In the genomic region with DNA sequence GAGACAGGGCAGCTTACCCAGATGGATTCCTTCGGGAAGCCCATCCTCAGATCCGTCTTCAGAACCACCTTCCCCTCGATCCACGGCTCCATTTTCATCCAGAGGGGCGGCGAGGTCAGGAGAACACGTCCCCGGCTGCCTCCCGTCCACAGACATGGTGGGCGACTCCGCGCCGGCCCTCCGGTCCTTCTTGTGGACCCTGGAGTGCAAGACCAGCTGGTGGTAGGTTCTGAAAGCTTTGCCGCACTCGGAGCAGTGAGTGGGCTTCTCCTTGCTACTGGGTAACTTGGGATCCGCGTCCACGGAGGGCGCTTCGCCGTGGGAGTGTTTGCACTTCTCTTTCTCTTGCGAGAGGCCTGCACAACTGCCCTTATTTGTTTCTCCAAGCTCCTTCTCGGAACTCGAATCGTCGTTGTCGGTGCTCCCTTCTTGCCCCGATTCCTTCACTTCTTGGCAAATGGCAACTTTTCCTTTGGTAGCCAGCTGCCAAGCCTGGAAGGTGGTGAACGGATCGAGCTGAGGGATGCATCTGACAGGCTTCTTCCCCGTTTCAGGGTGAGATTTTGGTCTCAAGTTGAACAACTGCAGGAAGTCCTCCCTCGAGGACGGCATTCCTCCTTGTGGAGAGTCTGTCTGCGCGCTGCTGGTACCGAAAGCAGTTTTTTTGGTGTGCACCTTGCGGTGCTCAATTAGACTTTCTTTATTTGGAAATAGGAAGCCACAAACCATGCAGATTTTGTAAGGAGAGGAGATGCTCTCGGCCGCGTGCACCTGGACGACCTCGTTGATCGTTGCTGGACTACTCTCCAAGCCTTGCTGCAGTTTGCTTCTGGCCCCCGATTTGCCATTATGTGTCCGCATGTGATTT, we compare ENCODE assay signal across 10 cellular contexts. TPM values are rescaled to one million over a fixed set of nuclear protein-coding genes. Genes with fewer than 3 reads are reported as not detected.
A peak's percentile ranks its signal among the peaks of the same experiment; 100 is the strongest.
DNase-seq lines count a peak whose midpoint lies in the region; ATAC-seq, FAIRE-seq and TF ChIP-seq lines count a peak whose summit lies in the region.
"Had no signal": no experiment of that assay in that cellular context is flagged by ENCODE, and none has a peak within 500 bp of the region (broad histone marks: within the 10 kb centered on the region; RNA-seq: fewer than 3 reads in every experiment).

No MANE protein-coding gene starts in this region.

- H3K36me3 Mint-ChIP-seq in Calu3 (ENCODE audit: insufficient read depth, unreplicated experiment) = peaks cover 75% of the 10 kb centered on the region
- peaks cover 37% of the 10 kb centered on the region for H3K36me3 Mint-ChIP-seq in nephron progenitor cell (ENCODE audit: low read depth)

- H3K4me1 Mint-ChIP-seq in Calu3 (ENCODE audit: low read depth, unreplicated experiment) = peaks cover 77% of the 10 kb centered on the region
- H3K4me1 Mint-ChIP-seq in nephron progenitor cell = peaks cover 56% of the 10 kb centered on the region

- peaks cover 73% of the 10 kb centered on the region for H3K36me3 ChIP-seq in K562 (ENCODE audit: control insufficient read depth, insufficient read depth, low read length)

- intact Hi-C loops in Calu3 (cut with micrococcal nuclease; ENCODE audit: unreplicated experiment) = no loop called here
- intact Hi-C loops in K562 (cut with micrococcal nuclease) = no loop called here

- POLR2A ChIA-PET in K562 (lab: Yijun Ruan, JAX) = interaction anchor here (0.6 to 1.4 kb wide), 5 partner anchors 10 to 912 kb away, joined by 3 to 4 read pairs (median 3); no protein-coding TSS in a partner anchor

- H2AFZ ChIP-seq in K562 (ENCODE audit: low read depth, low read length) = no peak overlapping the region

- H3K4me1 ChIP-seq in K562 (replicated peaks in 1 of 2; ENCODE audit: control insufficient read depth in 2 of 2, insufficient read depth in 2 of 2, low read length in 2 of 2) = peaks cover 8 to 24% of the 10 kb centered on the region in 2 experiments; a peak in 4 of 5 replicates
- H3K4me1 ChIP-seq: SJCRH30 had no signal

- BruUV-seq in Calu3 (replicated peaks; lab: Mats Ljungman, UMichigan) (no TSS peak), K562 (replicated peaks; lab: Mats Ljungman, UMichigan) (TSS peak; percentile 0)

- in situ Hi-C loops in K562 (cut with MboI) = no loop called here

- peaks cover 99% of the 10 kb centered on the region for H3K79me2 ChIP-seq in K562 (ENCODE audit: control insufficient read depth, insufficient read depth, low read length)

- FAIRE-seq in K562 (lab: Jason Lieb, UNC) = no peak

- CTCF ChIA-PET in Calu3 (lab: Charles Lee) = interaction anchor here (1.5 to 1.8 kb wide), 2 partner anchors 61 to 334 kb away, joined by 6 to 10 read pairs; no protein-coding TSS in a partner anchor
- CTCF ChIA-PET in K562 (lab: Yijun Ruan, JAX; ENCODE audit: low intra/inter-chr PET ratio) = interaction anchor here (3.4 kb wide), 1 partner anchor 334 kb away, joined by 33 read pairs; no protein-coding TSS in a partner anchor

- TF ChIP-seq POLR2A in NB4 (IDR thresholded peaks at IDR 0.05; ENCODE audit: extremely low read depth, insufficient read length) = no peak
- TF ChIP-seq POLR2A in K562 (conservative IDR thresholded peaks at IDR 0.05) = no peak

- H3K27ac Mint-ChIP-seq in Calu3 (ENCODE audit: unreplicated experiment) (no peak overlapping the region), nephron progenitor cell (peak overlapping the region; percentile 83)

- H3K4me2 ChIP-seq in K562 (ENCODE audit: insufficient read depth, low read length) = no peak overlapping the region

- WGBS in K562 (ENCODE audit: insufficient coverage, low coverage, missing lambda C conversion rate) = 95% methylated on average over 44 of the region's 46 CpGs

- H3K9ac ChIP-seq in K562 (ENCODE audit: insufficient read depth in 1 of 2, low read depth in 2 of 2, low read length in 2 of 2) = peak overlapping the region in 1 of 2 experiments; percentile 50; a peak in 1 of 4 replicates

- peaks cover 3% of the 10 kb centered on the region; the same call in 1 of the 2 replicates for H4K20me1 ChIP-seq in K562 (replicated peaks; ENCODE audit: control insufficient read depth, insufficient read depth, low read length)

- H3K9me3 ChIP-seq in K562 (replicated peaks; ENCODE audit: control insufficient read depth, insufficient read depth, low read depth, low read length) = no peaks in the 10 kb centered on the region
- H3K9me3 ChIP-seq: SJCRH30 had no signal

- ATAC-seq in K562 (no peak), GM21381 (IDR thresholded peaks at IDR 0.05; ENCODE audit: unreplicated experiment) (no peak)

- DNase-seq in Calu3 (no peak), NB4 (ENCODE audit: low read depth) (peak; percentile 10), K562 (ENCODE audit: extremely low read depth in 1 of 4, low spot score in 3 of 4) (no peak), nephron progenitor cell (no peak), NCI-H2107 (lab: John Stamatoyannopoulos, UW) (no peak)
- no peak for DNase-seq in effector CD8-positive, alpha-beta T cell (lab: John Stamatoyannopoulos, UW)
- DNase-seq in stimulated activated naive CD4-positive, alpha-beta T cell treated with Interleukin-2 at 50 U/mL for 16 hours (lab: John Stamatoyannopoulos, UW) = no peak
- DNase-seq: occipital lobe, SJCRH30 had no signal

- no peak for TF ChIP-seq CTCF in Calu3 (IDR thresholded peaks at IDR 0.05; ENCODE audit: unreplicated experiment)
- TF ChIP-seq CTCF in NB4 (IDR thresholded peaks at IDR 0.05; ENCODE audit: low read depth, low read length) = no peak
- TF ChIP-seq CTCF in K562 (IDR thresholded peaks at IDR 0.05 in 2 of 3, conservative IDR thresholded peaks at IDR 0.05 in 1 of 3; ENCODE audit: insufficient read depth in 2 of 3, low read depth in 1 of 3, low read length in 3 of 3) = no peak
- no peak for TF ChIP-seq CTCF in nephron progenitor cell (IDR thresholded peaks at IDR 0.05)

- H3K27me3 Mint-ChIP-seq in Calu3 (ENCODE audit: unreplicated experiment) (no peaks in the 10 kb centered on the region), nephron progenitor cell (ENCODE audit: low read depth, poor library complexity) (peaks cover 2% of the 10 kb centered on the region)

- no peak for TF ChIP-seq EP300 in K562 (IDR thresholded peaks at IDR 0.05; ENCODE audit: low read length)

- H3K4me3 ChIP-seq in NB4 (ENCODE audit: low read depth, low read length) (no peak overlapping the region), K562 (no peak overlapping the region)
- H3K4me3 ChIP-seq: SJCRH30 had no signal

- H3K4me3 Mint-ChIP-seq in Calu3 (ENCODE audit: low read depth, unreplicated experiment) (peak overlapping the region; percentile 40), nephron progenitor cell (no peak overlapping the region)

- H3K27me3 ChIP-seq in K562 (ENCODE audit: control insufficient read depth in 2 of 2, insufficient read depth in 2 of 2, low read length in 2 of 2) = no peaks in the 10 kb centered on the region
- H3K27me3 ChIP-seq: SJCRH30 had no signal

- H3K9me1 ChIP-seq in K562 (ENCODE audit: control insufficient read depth, insufficient read depth, low read length) = no peaks in the 10 kb centered on the region

- TF ChIP-seq RAD21 in K562 (CRISPR knock-in tag; conservative IDR thresholded peaks at IDR 0.05 in 1 of 2, IDR thresholded peaks at IDR 0.05 in 1 of 2) = no peak

- no peak overlapping the region for H3K27ac ChIP-seq in K562 (ENCODE audit: extremely low read depth, low read depth, low read length)
- H3K27ac ChIP-seq: SJCRH30 had no signal

- no peaks in the 10 kb centered on the region for H3K9me3 Mint-ChIP-seq in Calu3 (ENCODE audit: low read depth, unreplicated experiment)
- H3K9me3 Mint-ChIP-seq in nephron progenitor cell = no peaks in the 10 kb centered on the region

TF ChIP-seq in K562, 482 proteins besides CTCF, POLR2A, EP300 and RAD21:
- TF ChIP-seq RBM22 (IDR thresholded peaks at IDR 0.05; ENCODE audit: low read depth, low read length, poor library complexity, severe bottlenecking) (peak; percentile 26), RBFOX2 (IDR thresholded peaks at IDR 0.05; ENCODE audit: low read depth, low read length) (peak; percentile 63), ZNF232 (CRISPR knock-in tag; IDR thresholded peaks at IDR 0.05) (no peak), ETV5 (CRISPR knock-in tag; IDR thresholded peaks at IDR 0.05; ENCODE audit: low read depth) (no peak), NBN (IDR thresholded peaks at IDR 0.05; ENCODE audit: low read depth) (no peak), POLR2G (IDR thresholded peaks at IDR 0.05; ENCODE audit: low read depth, low read length) (peak; percentile 53; the same call in 1 of the 2 replicates), NR3C1 (CRISPR knock-in tag; IDR thresholded peaks at IDR 0.05) (no peak)

RNA-seq across cellular contexts. Expression of gene ZNF217, which starts 12.0 kb away (rescaled TPM):
- 87.3 and 95.6 TPM in 2 replicates for total RNA-seq in Calu3 (2022)
- total RNA-seq in K562 (2011; cell fraction: chromatin; rRNA removed; ENCODE audit: low replicate concordance) = 27.8 and 53.4 TPM in 2 replicates
- 21.3 and 24.7 TPM in 2 replicates for total RNA-seq in K562 (2011; cell fraction: nucleolus; rRNA removed)
- total RNA-seq in K562 (2011; cell fraction: nucleoplasm; rRNA removed) = 26.2 and 28.5 TPM in 2 replicates
- total RNA-seq in K562 (2014; rRNA removed) = 16.8 and 17.7 TPM in 2 replicates
- 23.4 and 25.0 TPM in 2 replicates for total RNA-seq in K562 (2014; rRNA removed; fragmentation: Illumina TruSeq; extraction: Trizol)
- total RNA-seq in K562 (2015; rRNA removed; fragmentation: Illumina TruSeq; extraction: Trizol) = 18.7 and 21.8 TPM in 2 replicates
- total RNA-seq in K562 (2021) = 39.7 and 41.8 TPM in 2 replicates
- polyA plus RNA-seq in K562 (2011; rRNA removed) = 11.4 and 12.9 TPM in 2 replicates
- 6.8 and 8.6 TPM in 2 replicates for polyA plus RNA-seq in K562 (2011; cell fraction: cytosol; rRNA removed)
- 19.8 and 24.3 TPM in 2 replicates for polyA plus RNA-seq in K562 (2011; cell fraction: nucleus; rRNA removed)
- 17.7 and 21.1 TPM in 2 replicates for polyA plus RNA-seq in K562 (2012)
- 19.3 and 26.7 TPM in 2 replicates for polyA plus RNA-seq in K562 (2014; fragmentation: Illumina TruSeq; extraction: Trizol)
- 1 to 10 TPM; 3.0 to 7.1 TPM for polyA plus RNA-seq in K562 (2014; fragmentation: Nextera tagmentation; extraction: Ambion mirVana)
- polyA plus RNA-seq in K562 (2014; rRNA removed) = 16.0 and 23.5 TPM in 2 replicates
- polyA minus RNA-seq in K562 (2011; rRNA and poly(A)+ RNA removed) = 36.2 and 44.6 TPM in 2 replicates
- 21.7 and 25.7 TPM in 2 replicates for polyA minus RNA-seq in K562 (2011; cell fraction: cytosol; rRNA and poly(A)+ RNA removed)
- polyA minus RNA-seq in K562 (2011; cell fraction: nucleus; rRNA and poly(A)+ RNA removed) = 19.7 and 29.4 TPM in 2 replicates
